14 cellular contexts compared by ENCODE assay signal in the genomic region with DNA sequence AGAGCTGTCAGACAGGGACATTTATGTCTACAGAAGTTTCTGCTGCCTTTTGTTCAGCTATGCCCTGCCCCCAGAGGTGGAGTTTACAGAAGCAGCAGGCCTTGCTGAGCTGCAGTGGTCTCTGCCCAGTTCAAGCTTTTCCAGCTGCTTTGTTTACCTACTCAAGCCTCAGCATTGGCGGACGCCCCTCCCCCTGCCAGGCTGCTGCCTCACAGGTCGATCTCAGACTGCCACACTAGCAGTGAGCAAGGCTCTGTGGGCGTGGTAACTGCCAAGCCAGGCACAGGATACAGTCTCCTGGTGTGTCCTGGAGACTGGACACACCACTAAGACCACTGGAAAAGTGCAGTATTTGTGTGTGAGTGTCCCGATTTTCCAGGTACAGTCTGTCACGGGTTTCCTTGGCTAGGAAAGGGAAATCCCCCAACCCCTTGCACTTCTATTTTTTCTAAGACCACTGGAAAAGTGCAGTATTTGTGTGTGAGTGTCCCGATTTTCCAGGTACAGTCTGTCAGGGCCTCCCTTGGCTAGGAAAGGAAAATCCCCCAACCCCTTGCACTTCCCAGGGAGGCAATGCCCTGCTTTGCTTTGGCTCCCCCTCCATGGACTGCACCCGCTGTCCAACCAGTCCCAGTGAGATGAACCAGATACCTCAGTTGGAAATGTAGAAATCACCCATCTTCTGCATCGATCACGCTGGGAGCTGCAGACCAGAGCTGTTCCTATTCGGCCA. TPM values are rescaled to one million over a fixed set of nuclear protein-coding genes. Genes with fewer than 3 reads are reported as not detected.
DNase-seq lines count a peak whose midpoint lies in the region; TF ChIP-seq lines count a peak whose summit lies in the region.
"Not testable (repeated sequence)": the region's sequence is repeated elsewhere in the genome, so short reads cannot be mapped to it uniquely, and the experiment has no call there.
"Had no signal": no experiment of that assay in that cellular context is flagged by ENCODE, and none has a peak within 500 bp of the region (broad histone marks: within the 10 kb centered on the region; RNA-seq: fewer than 3 reads in every experiment).

No MANE protein-coding gene starts in this region.

- not testable (repeated sequence) for H3K4me1 ChIP-seq in Caco-2; HEK293 (ENCODE audit: control insufficient read depth, insufficient read depth, low read length); SK-N-SH (ENCODE audit: control insufficient read depth in 1 of 2, insufficient read depth in 2 of 2, low read depth in 1 of 2, low read length in 1 of 2)
- H3K4me1 ChIP-seq in liver (ENCODE audit: control insufficient read depth in 4 of 4, insufficient read depth in 4 of 4, low read length in 3 of 4): peaks cover 4 to 14% (median 8%) of the 10 kb centered on the region in 4 donors

- not testable (repeated sequence) for H4K20me1 ChIP-seq in SK-N-SH (ENCODE audit: insufficient read depth)

- H3K27ac ChIP-seq in HEK293 (ENCODE audit: extremely low read depth, low read depth, low read length); SK-N-SH (ENCODE audit: low read depth in 2 of 2, low read length in 1 of 2): not testable (repeated sequence)
- peak overlapping the region in 1 of 2 donors; percentile 11 for H3K27ac ChIP-seq in liver (ENCODE audit: low read depth in 1 of 2, low read length in 2 of 2)

- not testable (repeated sequence) for H3K4me2 ChIP-seq in SK-N-SH

- DNase-seq in Caco-2 (peak; percentile 57 to 76), NCI-H146 treated with DMSO at 0.1 percent for 48 hours (lab: John Stamatoyannopoulos, UW; ENCODE audit: unreplicated experiment) (peak; percentile 74), NCI-H526 treated with DMSO at 0.1 percent for 48 hours (lab: John Stamatoyannopoulos, UW) (peak; percentile 15), epithelial cell of esophagus (ENCODE audit: low read depth) (peak; percentile 62), retinal pigment epithelial cell (ENCODE audit: low read depth) (peak; percentile 4)
- DNase-seq in SK-N-SH: not testable (repeated sequence)

- H3K27me3 ChIP-seq in Caco-2 (replicated peaks; ENCODE audit: control insufficient read depth, insufficient read depth, low read length); SK-N-SH (ENCODE audit: insufficient read depth); liver (ENCODE audit: control insufficient read depth in 4 of 4, insufficient read depth in 4 of 4, low read length in 3 of 4): not testable (repeated sequence)

- peak overlapping the region; percentile 8; the same call in 1 of the 2 replicates for H3K4me3 ChIP-seq in Caco-2 (ENCODE audit: low read depth, low read length)
- H3K4me3 ChIP-seq in HEK293 (ENCODE audit: low read depth, low read length); epithelial cell of esophagus (ENCODE audit: low read length); liver (ENCODE audit: low read depth in 1 of 3, low read length in 3 of 3); retinal pigment epithelial cell (ENCODE audit: low read length): not testable (repeated sequence)
- peak overlapping the region in 1 of 2 experiments; percentile 6; a peak in 1 of 4 replicates for H3K4me3 ChIP-seq in SK-N-SH (ENCODE audit: low read depth in 2 of 2, low read length in 1 of 2)

- H3F3A ChIP-seq in SK-N-SH (replicated peaks; ENCODE audit: insufficient read depth): not testable (repeated sequence)

- not testable (repeated sequence) for H3K36me3 Mint-ChIP-seq in Caco-2 (ENCODE audit: insufficient read depth, unreplicated experiment)

- not testable (repeated sequence) for H3K27me3 Mint-ChIP-seq in Caco-2 (ENCODE audit: insufficient read depth, unreplicated experiment)

- CTCF ChIA-PET in Caco-2 (lab: Charles Lee); HEK293 (lab: Yijun Ruan, JAX); SK-N-SH (lab: Yijun Ruan, JAX): not testable (repeated sequence)

- WGBS in SK-N-SH (ENCODE audit: low lambda C conversion rate): 51% methylated on average over 9 of the region's 11 CpGs
- 41% methylated on average over 11 of the region's 11 CpGs for WGBS in liver

- not testable (repeated sequence) for H3K9me3 ChIP-seq in Caco-2; HEK293 (ENCODE audit: control insufficient read depth, insufficient read depth, low read depth, low read length); SK-N-SH; liver (ENCODE audit: control insufficient read depth in 4 of 4, low read length in 3 of 4)

- intact Hi-C loops in Caco-2 (cut with micrococcal nuclease; ENCODE audit: unreplicated experiment): not testable (repeated sequence)

- BruUV-seq in Caco-2 (replicated peaks; lab: Mats Ljungman, UMichigan): not testable (repeated sequence)

- not testable (repeated sequence) for TF ChIP-seq RAD21 in SK-N-SH (IDR thresholded peaks at IDR 0.05; ENCODE audit: low read length)
- peak; percentile 42 to 45 for TF ChIP-seq RAD21 in liver (IDR thresholded peaks at IDR 0.05)

- not testable (repeated sequence) for H3K9me3 Mint-ChIP-seq in Caco-2 (ENCODE audit: unreplicated experiment)

- not testable (repeated sequence) for H3K4me1 Mint-ChIP-seq in Caco-2 (ENCODE audit: low read depth, unreplicated experiment)

- H3K79me2 ChIP-seq in SK-N-SH (ENCODE audit: insufficient read depth): not testable (repeated sequence)

- peak overlapping the region; percentile 31; the same call in 1 of the 2 replicates for H2AFZ ChIP-seq in SK-N-SH (ENCODE audit: low read depth)

- not testable (repeated sequence) for H3K9ac ChIP-seq in SK-N-SH; liver (ENCODE audit: low read depth in 1 of 2, low read length in 2 of 2)

- TF ChIP-seq EP300 in SK-N-SH (IDR thresholded peaks at IDR 0.05; ENCODE audit: borderline replicate concordance in 1 of 2, low read depth in 1 of 2, low read length in 1 of 2): not testable (repeated sequence)

- not testable (repeated sequence) for H3K27ac Mint-ChIP-seq in Caco-2 (ENCODE audit: unreplicated experiment)

- not testable (repeated sequence) for H3K36me3 ChIP-seq in Caco-2 (ENCODE audit: control insufficient read depth, insufficient read depth, low read length); HEK293 (ENCODE audit: control insufficient read depth in 2 of 2, insufficient read depth in 1 of 2, low read length in 2 of 2); SK-N-SH (replicated peaks in 1 of 2; ENCODE audit: control insufficient read depth in 1 of 2, insufficient read depth in 2 of 2, low read length in 1 of 2); liver (ENCODE audit: control insufficient read depth in 4 of 4, insufficient read depth in 3 of 4, low read depth in 1 of 4, low read length in 3 of 4)

- not testable (repeated sequence) for TF ChIP-seq CTCF in Caco-2 (IDR thresholded peaks at IDR 0.05; ENCODE audit: insufficient read depth in 1 of 2, low read depth in 1 of 2, low read length in 1 of 2, severe bottlenecking in 1 of 2, unreplicated experiment in 1 of 2); HEK293 (tag by site-specific recombination; IDR thresholded peaks at IDR 0.05); SK-N-SH (IDR thresholded peaks at IDR 0.05); epithelial cell of esophagus (IDR thresholded peaks at IDR 0.05; ENCODE audit: insufficient read depth, low read depth, low read length, missing control alignments); liver (IDR thresholded peaks at IDR 0.05; ENCODE audit: low read depth, low read length, missing input control); retinal pigment epithelial cell (conservative IDR thresholded peaks at IDR 0.05; ENCODE audit: low read depth, low read length)

- H3K4me3 Mint-ChIP-seq in Caco-2 (ENCODE audit: unreplicated experiment): peak overlapping the region; percentile 50

- not testable (repeated sequence) for H3K9me2 ChIP-seq in SK-N-SH

- POLR2A ChIA-PET in Caco-2 (lab: Charles Lee); HEK293 (lab: Yijun Ruan, JAX); SK-N-SH (lab: Yijun Ruan, JAX): not testable (repeated sequence)

TF ChIP-seq in HEK293, 187 proteins besides CTCF, POLR2A, EP300 and RAD21:
- TF ChIP-seq ZBTB48 (tag by site-specific recombination; IDR thresholded peaks at IDR 0.05) (0 out of 2 replicates have a peak, but pooled peaks have one; percentile 51), GLIS1 (tag by site-specific recombination; IDR thresholded peaks at IDR 0.05) (peak; percentile 34), ZBTB17 (tag by site-specific recombination; IDR thresholded peaks at IDR 0.05) (peak; percentile 82), ZIC2 (tag by site-specific recombination; IDR thresholded peaks at IDR 0.05) (peak; percentile 57)

RNA-seq across cellular contexts. Expression of a gene that starts 14.7 kb away (rescaled TPM):
- not detected in 2 replicates for total RNA-seq in Caco-2 (2022)
- polyA plus RNA-seq in SK-N-SH (2012; rRNA removed): not detected in 2 replicates
- not detected in 2 replicates for polyA plus RNA-seq in SK-N-SH (2012; cell fraction: cytosol; rRNA removed)
- not detected in 2 replicates for polyA plus RNA-seq in SK-N-SH (2012; cell fraction: nucleus; rRNA removed)
- 10 to 100 TPM in 1 of 2 donors, 1 to 10 TPM in 1; 3.4 to 80.3 TPM for total RNA-seq in liver
- polyA plus RNA-seq in liver: 100 to 1,000 TPM in 1 of 2 donors, 10 to 100 TPM in 1; 18.0 to 110 TPM
- total RNA-seq: activated CD4-positive, alpha-beta memory T cell treated with anti-CD3 and anti-CD28 coated beads for 36 hours; heart left ventricle; osteocyte; Right ventricle myocardium superior; subcutaneous adipose tissue had no signal
- polyA plus RNA-seq: esophagus, heart left ventricle had no signal

RNA-seq across cellular contexts. Expression of a gene that starts 48.5 kb away (rescaled TPM):
- not detected in 2 replicates for total RNA-seq in Caco-2 (2022)
- not detected in 2 replicates for polyA plus RNA-seq in SK-N-SH (2012; rRNA removed)
- not detected in 2 replicates for polyA plus RNA-seq in SK-N-SH (2012; cell fraction: cytosol; rRNA removed)
- polyA plus RNA-seq in SK-N-SH (2012; cell fraction: nucleus; rRNA removed): not detected in 2 replicates
- total RNA-seq in liver: 100 to 1,000 TPM; 153 to 341 TPM
- 100 to 1,000 TPM; 448 to 483 TPM for polyA plus RNA-seq in liver
- total RNA-seq: activated CD4-positive, alpha-beta memory T cell treated with anti-CD3 and anti-CD28 coated beads for 36 hours; heart left ventricle; osteocyte; Right ventricle myocardium superior; subcutaneous adipose tissue had no signal
- polyA plus RNA-seq: esophagus, heart left ventricle had no signal

Comparison
In these comparisons a context has a peak if more than half of its experiments do, and no peak if none do; other contexts are left out.
1. RNA of a gene that starts 48.5 kb away (total RNA-seq): 153 to 341 TPM in liver; not detected in Caco-2; every median in the first group is over 100 times any median in the second.